Comparison of ENCODE assay signal across 8 cellular contexts in genomic region chr12:124927325-124928094, GRCh38. TPM values are rescaled to one million over a fixed set of nuclear protein-coding genes. Genes with fewer than 3 reads are reported as not detected.
DNase-seq lines count a peak whose midpoint lies in the region; ATAC-seq and TF ChIP-seq lines count a peak whose summit lies in the region.

No MANE protein-coding gene starts in this region.

- H3K4me1 ChIP-seq in BLaER1, result peaks cover 25% of the 10 kb centered on the region

- TF ChIP-seq CTCF in fibroblast of mammary gland (conservative IDR thresholded peaks at IDR 0.05; ENCODE audit: control insufficient read depth, insufficient read depth, low read depth, low read length) (no peak), neural cell (IDR thresholded peaks at IDR 0.05; ENCODE audit: poor library complexity, severe bottlenecking) (no peak)

- H3K4me3 ChIP-seq in BLaER1 (peak overlapping the region; percentile 74), fibroblast of mammary gland (ENCODE audit: control insufficient read depth, low read depth, low read length) (peak overlapping the region; percentile 64), neural cell (ENCODE audit: low read length) (peak overlapping the region; percentile 73)
- H3K4me3 ChIP-seq in Jurkat, Clone E6-1 (ENCODE audit: low read length), result peak overlapping the region; percentile 92

- H4K20me1 ChIP-seq in BLaER1 (no peaks in the 10 kb centered on the region), neural cell (ENCODE audit: insufficient read depth) (no peaks in the 10 kb centered on the region)

- ATAC-seq in GM21526 (IDR thresholded peaks at IDR 0.05; ENCODE audit: low FRiP score, unreplicated experiment), result peak; percentile 65

- H3K36me3 ChIP-seq in BLaER1 (no peaks in the 10 kb centered on the region), neural cell (ENCODE audit: insufficient read depth, low read length) (no peaks in the 10 kb centered on the region)

- H3K9ac ChIP-seq in BLaER1, result peak overlapping the region; percentile 85
- peak overlapping the region; percentile 67 for H3K9ac ChIP-seq in neural cell (ENCODE audit: low read length)

- H3K27me3 ChIP-seq in BLaER1 (no peaks in the 10 kb centered on the region), neural cell (ENCODE audit: insufficient read depth, low read depth, low read length) (no peaks in the 10 kb centered on the region)

- H3K27ac ChIP-seq in BLaER1 (peak overlapping the region; percentile 81), neural cell (ENCODE audit: low read length) (peak overlapping the region; percentile 76), substantia nigra (ENCODE audit: low read depth, low read length, poor library complexity, severe bottlenecking) (peak overlapping the region; percentile 94)

- peak; percentile 28 for TF ChIP-seq EP300 in neural cell (conservative IDR thresholded peaks at IDR 0.05; ENCODE audit: poor library complexity, severe bottlenecking)

- no peaks in the 10 kb centered on the region for H3F3A ChIP-seq in neural cell (ENCODE audit: insufficient read depth, low read length, poor library complexity, severe bottlenecking)

- peak; percentile 81 for DNase-seq in Jurkat, Clone E6-1 (ENCODE audit: low read depth, low spot score)
- peak; percentile 90 for DNase-seq in activated T-cell treated with anti-CD3 and anti-CD28 coated beads for 48 hours (ENCODE audit: low read depth)
- DNase-seq in fibroblast of mammary gland (ENCODE audit: low read depth), result peak; percentile 83
- DNase-seq in substantia nigra (lab: John Stamatoyannopoulos, UW), result no peak
- DNase-seq in DMS153 treated with DMSO at 0.1 percent for 48 hours (lab: John Stamatoyannopoulos, UW; ENCODE audit: unreplicated experiment), result no peak

- peak overlapping the region; percentile 46 for H2AFZ ChIP-seq in neural cell (ENCODE audit: low read depth, low read length)

- H3K4me2 ChIP-seq in BLaER1 (peak overlapping the region; percentile 87), neural cell (ENCODE audit: low read length) (no peak overlapping the region)

- no peaks in the 10 kb centered on the region for H3K9me2 ChIP-seq in neural cell (ENCODE audit: insufficient read depth, low read length)

- TF ChIP-seq RAD21 in neural cell (conservative IDR thresholded peaks at IDR 0.05), result no peak

- no peaks in the 10 kb centered on the region for H3K9me3 ChIP-seq in BLaER1
- H3K9me3 ChIP-seq in neural cell (ENCODE audit: low read length), result no peaks in the 10 kb centered on the region

- no peaks in the 10 kb centered on the region for H3K79me2 ChIP-seq in neural cell (replicated peaks; ENCODE audit: insufficient read depth, low read length)

TF ChIP-seq in neural cell, 6 proteins besides CTCF, POLR2A, EP300 and RAD21:
- TF ChIP-seq TAF1 (IDR thresholded peaks at IDR 0.05; ENCODE audit: low read depth) (peak; percentile 18), EZH2 (IDR thresholded peaks at IDR 0.05; ENCODE audit: borderline replicate concordance, insufficient read depth, low read length, poor library complexity, severe bottlenecking) (no peak), SMC3 (conservative IDR thresholded peaks at IDR 0.05; ENCODE audit: poor library complexity) (peak; percentile 13), MXI1 (conservative IDR thresholded peaks at IDR 0.05; ENCODE audit: poor library complexity, severe bottlenecking) (no peak)

RNA-seq across cellular contexts. Expression of gene UBC, which starts 13.1 kb away (rescaled TPM):
- 1,177 TPM for polyA plus RNA-seq in Jurkat, Clone E6-1 (2012; ENCODE audit: insufficient read depth, insufficient read length)
- polyA plus RNA-seq in neural cell, result 1,173 and 1,177 TPM in 2 replicates
- polyA minus RNA-seq in neural cell, result 1,245 and 1,326 TPM in 2 replicates

Comparison
In these comparisons a context has a peak if more than half of its experiments do, and no peak if none do; other contexts are left out.
1. DNase-seq: peak in Jurkat, Clone E6-1 (single experiment), activated T-cell treated with anti-CD3 and anti-CD28 coated beads for 48 hours (single experiment) and fibroblast of mammary gland (single experiment); none in substantia nigra (0 of 49) and DMS153 treated with DMSO at 0.1 percent for 48 hours (single experiment).
2. Peak in every context shown above with its lines, with median percentiles within 50 percentile points of each other: H3K27ac ChIP-seq and H3K4me3 ChIP-seq.